ENCODE assay signal across 9 cellular contexts in the genomic region with DNA sequence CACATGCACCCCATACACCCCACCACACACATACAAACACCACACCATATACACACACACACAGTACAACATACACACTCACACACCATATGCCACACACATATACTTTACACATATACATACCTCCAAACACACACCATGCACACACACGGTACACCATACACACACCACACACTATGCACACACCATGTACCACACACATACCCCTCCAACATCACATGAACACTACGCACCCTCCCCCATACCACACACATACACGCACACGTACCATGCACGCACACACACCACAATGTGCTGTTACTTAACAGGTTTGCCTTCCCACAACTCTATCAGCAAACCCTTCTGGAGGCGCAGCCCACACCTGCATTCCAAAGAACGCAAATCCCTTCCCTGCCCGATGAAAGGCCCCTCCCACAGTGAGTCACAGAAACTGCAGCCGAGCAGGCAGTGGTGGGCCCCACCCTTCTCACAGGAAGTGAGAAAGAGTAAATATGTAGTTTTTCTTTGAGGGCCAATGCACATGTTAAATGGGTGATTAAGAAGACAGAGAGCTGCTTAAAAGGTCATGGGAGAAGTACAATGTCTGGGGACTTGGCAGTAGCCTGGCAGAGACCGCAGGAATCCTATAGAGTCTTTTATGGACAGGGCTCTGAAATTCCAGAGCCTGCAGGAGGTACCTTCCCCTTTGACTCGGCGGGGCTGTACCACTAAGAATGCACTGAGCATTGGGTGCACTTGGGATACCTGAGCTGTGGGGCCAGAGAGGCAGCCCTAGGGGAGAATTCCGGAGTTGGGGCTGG. TPM values are rescaled to one million over a fixed set of nuclear protein-coding genes. Genes with fewer than 3 reads are reported as not detected.
DNase-seq lines count a peak whose midpoint lies in the region; ATAC-seq and TF ChIP-seq lines count a peak whose summit lies in the region.
"Had no signal": no experiment of that assay in that cellular context is flagged by ENCODE, and none has a peak within 500 bp of the region (broad histone marks: within the 10 kb centered on the region; RNA-seq: fewer than 3 reads in every experiment).

No MANE protein-coding gene starts in this region.

- H3K27ac Mint-ChIP-seq in activated CD4-positive, alpha-beta T cell treated with anti-CD3 and anti-CD28 coated beads, Interleukin-2, amount 10 ng/mL, durations not matched to agents 24 days and 14 days: no peak overlapping the region
- no peak overlapping the region for H3K27ac Mint-ChIP-seq in stimulated activated naive B cell treated with anti-CD40 and anti-IgM and Interleukin-4, amounts not matched to agents 10 μg/mL and 1 μg/mL and 100 μg/mL, for 72 hours
- H3K27ac Mint-ChIP-seq: stimulated activated naive CD8-positive, alpha-beta T cell treated with anti-CD3 and anti-CD28 coated beads, Interleukin-15, Interleukin-2, amounts not matched to agents 100 ng/mL and 50 ng/mL, for 24 hours had no signal

- ATAC-seq in HG02571 (IDR thresholded peaks at IDR 0.05; ENCODE audit: unreplicated experiment): peak; percentile 95
- ATAC-seq in stimulated activated naive B cell treated with anti-CD40 and anti-IgM and Interleukin-4, amounts not matched to agents 10 μg/mL and 1 μg/mL and 100 μg/mL, for 72 hours (replicated peaks): peak; percentile 90 to 95

- H3K9me3 Mint-ChIP-seq in activated CD4-positive, alpha-beta T cell treated with anti-CD3 and anti-CD28 coated beads, Interleukin-2, amount 10 ng/mL, durations not matched to agents 24 days and 14 days: no peaks in the 10 kb centered on the region
- peaks cover 0 to 1% of the 10 kb centered on the region in 2 donors for H3K9me3 Mint-ChIP-seq in stimulated activated naive B cell treated with anti-CD40 and anti-IgM and Interleukin-4, amounts not matched to agents 10 μg/mL and 1 μg/mL and 100 μg/mL, for 72 hours
- H3K9me3 Mint-ChIP-seq: stimulated activated naive CD8-positive, alpha-beta T cell treated with anti-CD3 and anti-CD28 coated beads, Interleukin-15, Interleukin-2, amounts not matched to agents 100 ng/mL and 50 ng/mL, for 24 hours had no signal

- DNase-seq in GM13977 (ENCODE audit: low spot score) (peak; percentile 78), MV-4-11 (lab: John Stamatoyannopoulos, UW) (peak; percentile 87), globus pallidus (ENCODE audit: low spot score) (no peak)
- DNase-seq in activated CD4-positive, alpha-beta T cell treated with anti-CD3 and anti-CD28 coated beads, Interleukin-2, amount 10 ng/mL, durations not matched to agents 24 days and 14 days: peak; percentile 96
- peak; percentile 69 for DNase-seq in effector CD8-positive, alpha-beta T cell (lab: John Stamatoyannopoulos, UW)
- DNase-seq in stimulated activated naive B cell treated with anti-CD40 and anti-IgM and Interleukin-4, amounts not matched to agents 10 μg/mL and 1 μg/mL and 100 μg/mL, for 72 hours: peak; percentile 67

- no peak for TF ChIP-seq CTCF in GM13977 (IDR thresholded peaks at IDR 0.05; ENCODE audit: extremely low read depth, insufficient read depth, missing control alignments)

- no peaks in the 10 kb centered on the region for H3K27me3 ChIP-seq in mononuclear cell (ENCODE audit: insufficient read depth, low read length)

- peaks cover 32% of the 10 kb centered on the region for H3K4me1 Mint-ChIP-seq in activated CD4-positive, alpha-beta T cell treated with anti-CD3 and anti-CD28 coated beads, Interleukin-2, amount 10 ng/mL, durations not matched to agents 24 days and 14 days
- H3K4me1 Mint-ChIP-seq in stimulated activated naive B cell treated with anti-CD40 and anti-IgM and Interleukin-4, amounts not matched to agents 10 μg/mL and 1 μg/mL and 100 μg/mL, for 72 hours: peaks cover 35 to 54% of the 10 kb centered on the region in 2 donors

- no peaks in the 10 kb centered on the region for H3K9me3 ChIP-seq in mononuclear cell (ENCODE audit: low read depth, low read length)

- H3K4me3 ChIP-seq in mononuclear cell (ENCODE audit: low read length): peak overlapping the region; percentile 20

- no peaks in the 10 kb centered on the region for H3K27me3 Mint-ChIP-seq in activated CD4-positive, alpha-beta T cell treated with anti-CD3 and anti-CD28 coated beads, Interleukin-2, amount 10 ng/mL, durations not matched to agents 24 days and 14 days
- H3K27me3 Mint-ChIP-seq in stimulated activated naive B cell treated with anti-CD40 and anti-IgM and Interleukin-4, amounts not matched to agents 10 μg/mL and 1 μg/mL and 100 μg/mL, for 72 hours: no peaks in the 10 kb centered on the region
- H3K27me3 Mint-ChIP-seq: stimulated activated naive CD8-positive, alpha-beta T cell treated with anti-CD3 and anti-CD28 coated beads, Interleukin-15, Interleukin-2, amounts not matched to agents 100 ng/mL and 50 ng/mL, for 24 hours had no signal

- intact Hi-C loops in activated CD4-positive, alpha-beta T cell treated with anti-CD3 and anti-CD28 coated beads, Interleukin-2, amount 10 ng/mL, durations not matched to agents 24 days and 14 days (cut with micrococcal nuclease): loop anchor here (1.0 to 5.0 kb wide), 3 partner anchors 16 to 200 kb away; partner anchors contain the start of gene TAGAP

- no peak overlapping the region for H3K4me3 Mint-ChIP-seq in activated CD4-positive, alpha-beta T cell treated with anti-CD3 and anti-CD28 coated beads, Interleukin-2, amount 10 ng/mL, durations not matched to agents 24 days and 14 days
- H3K4me3 Mint-ChIP-seq in stimulated activated naive B cell treated with anti-CD40 and anti-IgM and Interleukin-4, amounts not matched to agents 10 μg/mL and 1 μg/mL and 100 μg/mL, for 72 hours: no peak overlapping the region
- H3K4me3 Mint-ChIP-seq: stimulated activated naive CD8-positive, alpha-beta T cell treated with anti-CD3 and anti-CD28 coated beads, Interleukin-15, Interleukin-2, amounts not matched to agents 100 ng/mL and 50 ng/mL, for 24 hours had no signal

- H3K4me1 ChIP-seq in mononuclear cell (ENCODE audit: insufficient read depth, low read length): peaks cover 83% of the 10 kb centered on the region

- no peaks in the 10 kb centered on the region for H3K36me3 Mint-ChIP-seq in activated CD4-positive, alpha-beta T cell treated with anti-CD3 and anti-CD28 coated beads, Interleukin-2, amount 10 ng/mL, durations not matched to agents 24 days and 14 days (ENCODE audit: low read depth)
- no peaks in the 10 kb centered on the region for H3K36me3 Mint-ChIP-seq in stimulated activated naive B cell treated with anti-CD40 and anti-IgM and Interleukin-4, amounts not matched to agents 10 μg/mL and 1 μg/mL and 100 μg/mL, for 72 hours

- in situ Hi-C loops in GM13977 (cut with MboI; ENCODE audit: low pct_unique_long_range_greater_than_20kb, low sequenced_read_pairs, unreplicated experiment): no loop called here

RNA-seq across cellular contexts. Expression of gene EZR, which starts 34.1 kb away (rescaled TPM):
- 204 and 215 TPM in 2 replicates for total RNA-seq in activated CD4-positive, alpha-beta T cell treated with anti-CD3 and anti-CD28 coated beads, Interleukin-2, amount 10 ng/mL, durations not matched to agents 24 days and 14 days
- 165 TPM for total RNA-seq in mononuclear cell
